ENCODE assay signal across 3 cellular contexts in genomic region chr7:21999896-22000295, GRCh38.
TF ChIP-seq lines count a peak whose summit lies in the region.

No MANE protein-coding gene starts in this region.

TF ChIP-seq in SK-N-SH, 30 proteins besides CTCF, POLR2A, EP300 and RAD21 (continued from another document):
- TF ChIP-seq REST (IDR thresholded peaks at IDR 0.05; ENCODE audit: low read depth, low read length), result no peak
- TF ChIP-seq USF2 (IDR thresholded peaks at IDR 0.05; ENCODE audit: borderline replicate concordance, low read depth, low read length), result no peak
- no peak for TF ChIP-seq ELF1 (IDR thresholded peaks at IDR 0.05)
- no peak for TF ChIP-seq CHD2 (IDR thresholded peaks at IDR 0.05; ENCODE audit: low read length, partially characterized antibody)
- no peak for TF ChIP-seq RCOR1 (IDR thresholded peaks at IDR 0.05; ENCODE audit: low read length)
- TF ChIP-seq RXRA (IDR thresholded peaks at IDR 0.05; ENCODE audit: borderline replicate concordance, low read depth), result no peak
- TF ChIP-seq PBX3 (IDR thresholded peaks at IDR 0.05), result no peak
- TF ChIP-seq JUND (IDR thresholded peaks at IDR 0.05), result no peak
- TF ChIP-seq GATA2 (CRISPR knock-in tag; IDR thresholded peaks at IDR 0.05), result no peak
- TF ChIP-seq IRF3 (IDR thresholded peaks at IDR 0.05; ENCODE audit: low read depth, low read length), result no peak
- no peak for TF ChIP-seq EZH2phosphoT487 (IDR thresholded peaks at IDR 0.05; ENCODE audit: borderline replicate concordance, low read depth)

TF ChIP-seq in SK-N-SH treated with all-trans-retinoic acid at 6 μM for 48 hours, 23 proteins besides CTCF, POLR2A, EP300 and RAD21:
- TF ChIP-seq TSHZ2 (CRISPR knock-in tag; IDR thresholded peaks at IDR 0.05), result no peak
- no peak for TF ChIP-seq ZC3H10 (CRISPR knock-in tag; IDR thresholded peaks at IDR 0.05)
- TF ChIP-seq CSRNP3 (CRISPR knock-in tag; IDR thresholded peaks at IDR 0.05), result no peak
- TF ChIP-seq PATZ1 (CRISPR knock-in tag; IDR thresholded peaks at IDR 0.05; ENCODE audit: borderline replicate concordance), result no peak
- TF ChIP-seq PPARA (CRISPR knock-in tag; IDR thresholded peaks at IDR 0.05; ENCODE audit: borderline replicate concordance), result no peak
- no peak for TF ChIP-seq TCF4 (CRISPR knock-in tag; IDR thresholded peaks at IDR 0.05; ENCODE audit: borderline replicate concordance)
- TF ChIP-seq TOX (CRISPR knock-in tag; IDR thresholded peaks at IDR 0.05; ENCODE audit: borderline replicate concordance), result no peak
- no peak for TF ChIP-seq ZFP3 (CRISPR knock-in tag; IDR thresholded peaks at IDR 0.05)
- TF ChIP-seq GLIS3 (CRISPR knock-in tag; IDR thresholded peaks at IDR 0.05), result no peak
- TF ChIP-seq ISL1 (CRISPR knock-in tag; IDR thresholded peaks at IDR 0.05), result no peak
- no peak for TF ChIP-seq ESRRG (CRISPR knock-in tag; IDR thresholded peaks at IDR 0.05)
- no peak for TF ChIP-seq ZNF70 (CRISPR knock-in tag; IDR thresholded peaks at IDR 0.05)
- no peak for TF ChIP-seq BACH2 (CRISPR knock-in tag; IDR thresholded peaks at IDR 0.05; ENCODE audit: borderline replicate concordance)
- no peak for TF ChIP-seq ZNF8 (CRISPR knock-in tag; IDR thresholded peaks at IDR 0.05)
- no peak for TF ChIP-seq ZFP30 (CRISPR knock-in tag; IDR thresholded peaks at IDR 0.05)
- TF ChIP-seq POU6F1 (CRISPR knock-in tag; IDR thresholded peaks at IDR 0.05; ENCODE audit: borderline replicate concordance, low read depth), result no peak

TF ChIP-seq in GM23338, 12 proteins besides CTCF, POLR2A, EP300 and RAD21 (continued from another document):
- TF ChIP-seq REST (IDR thresholded peaks at IDR 0.05; ENCODE audit: unreplicated experiment) (no peak), ETS1 (IDR thresholded peaks at IDR 0.05) (no peak), EZH2phosphoT487 (IDR thresholded peaks at IDR 0.05; ENCODE audit: unreplicated experiment) (no peak), STAT1 (IDR thresholded peaks at IDR 0.05; ENCODE audit: unreplicated experiment) (no peak), CREB1 (CRISPR knock-in tag; IDR thresholded peaks at IDR 0.05; ENCODE audit: low read depth) (no peak), ZNF331 (CRISPR knock-in tag; IDR thresholded peaks at IDR 0.05; ENCODE audit: low read depth) (no peak), NANOG (IDR thresholded peaks at IDR 0.05; ENCODE audit: borderline replicate concordance) (no peak), JUNB (IDR thresholded peaks at IDR 0.05; ENCODE audit: unreplicated experiment) (no peak), POLR2AphosphoS5 (IDR thresholded peaks at IDR 0.05; ENCODE audit: low read depth) (no peak), ZNF462 (CRISPR knock-in tag; IDR thresholded peaks at IDR 0.05) (no peak)
